ENCODE assay signal across 1 cellular context in the genomic region with DNA sequence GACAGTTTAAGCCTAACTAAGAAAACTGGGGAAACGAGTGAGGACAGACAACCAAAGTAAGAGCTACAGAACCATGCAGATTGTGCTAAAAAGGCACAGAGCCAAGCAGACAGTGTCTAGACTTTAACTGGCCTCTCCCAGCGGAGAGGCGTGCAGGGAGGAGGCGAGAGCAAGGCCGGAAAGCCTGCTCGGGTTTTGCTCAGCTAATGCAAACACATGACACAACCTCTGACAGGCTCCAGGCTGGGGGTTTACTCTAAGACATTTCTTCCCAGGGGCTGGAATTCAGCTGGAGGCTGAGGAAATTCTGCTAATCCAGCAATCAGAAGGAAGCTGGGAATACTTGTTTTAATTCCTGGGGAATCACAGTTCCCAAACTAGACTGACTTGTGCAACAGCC.
TF ChIP-seq lines count a peak whose summit lies in the region.

No MANE protein-coding gene starts in this region.

TF ChIP-seq in GM23338, 12 proteins besides CTCF, POLR2A, EP300 and RAD21 (continued from another document):
- TF ChIP-seq, protein P1, sequence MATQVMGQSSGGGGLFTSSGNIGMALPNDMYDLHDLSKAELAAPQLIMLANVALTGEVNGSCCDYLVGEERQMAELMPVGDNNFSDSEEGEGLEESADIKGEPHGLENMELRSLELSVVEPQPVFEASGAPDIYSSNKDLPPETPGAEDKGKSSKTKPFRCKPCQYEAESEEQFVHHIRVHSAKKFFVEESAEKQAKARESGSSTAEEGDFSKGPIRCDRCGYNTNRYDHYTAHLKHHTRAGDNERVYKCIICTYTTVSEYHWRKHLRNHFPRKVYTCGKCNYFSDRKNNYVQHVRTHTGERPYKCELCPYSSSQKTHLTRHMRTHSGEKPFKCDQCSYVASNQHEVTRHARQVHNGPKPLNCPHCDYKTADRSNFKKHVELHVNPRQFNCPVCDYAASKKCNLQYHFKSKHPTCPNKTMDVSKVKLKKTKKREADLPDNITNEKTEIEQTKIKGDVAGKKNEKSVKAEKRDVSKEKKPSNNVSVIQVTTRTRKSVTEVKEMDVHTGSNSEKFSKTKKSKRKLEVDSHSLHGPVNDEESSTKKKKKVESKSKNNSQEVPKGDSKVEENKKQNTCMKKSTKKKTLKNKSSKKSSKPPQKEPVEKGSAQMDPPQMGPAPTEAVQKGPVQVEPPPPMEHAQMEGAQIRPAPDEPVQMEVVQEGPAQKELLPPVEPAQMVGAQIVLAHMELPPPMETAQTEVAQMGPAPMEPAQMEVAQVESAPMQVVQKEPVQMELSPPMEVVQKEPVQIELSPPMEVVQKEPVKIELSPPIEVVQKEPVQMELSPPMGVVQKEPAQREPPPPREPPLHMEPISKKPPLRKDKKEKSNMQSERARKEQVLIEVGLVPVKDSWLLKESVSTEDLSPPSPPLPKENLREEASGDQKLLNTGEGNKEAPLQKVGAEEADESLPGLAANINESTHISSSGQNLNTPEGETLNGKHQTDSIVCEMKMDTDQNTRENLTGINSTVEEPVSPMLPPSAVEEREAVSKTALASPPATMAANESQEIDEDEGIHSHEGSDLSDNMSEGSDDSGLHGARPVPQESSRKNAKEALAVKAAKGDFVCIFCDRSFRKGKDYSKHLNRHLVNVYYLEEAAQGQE (IDR thresholded peaks at IDR 0.05; ENCODE audit: unreplicated experiment) = no peak
- TF ChIP-seq NANOG (IDR thresholded peaks at IDR 0.05; ENCODE audit: borderline replicate concordance) = no peak
TF ChIP-seq in GM23338: peak in this region for 0.
